39 cellular contexts compared by ENCODE assay signal in the genomic region with DNA sequence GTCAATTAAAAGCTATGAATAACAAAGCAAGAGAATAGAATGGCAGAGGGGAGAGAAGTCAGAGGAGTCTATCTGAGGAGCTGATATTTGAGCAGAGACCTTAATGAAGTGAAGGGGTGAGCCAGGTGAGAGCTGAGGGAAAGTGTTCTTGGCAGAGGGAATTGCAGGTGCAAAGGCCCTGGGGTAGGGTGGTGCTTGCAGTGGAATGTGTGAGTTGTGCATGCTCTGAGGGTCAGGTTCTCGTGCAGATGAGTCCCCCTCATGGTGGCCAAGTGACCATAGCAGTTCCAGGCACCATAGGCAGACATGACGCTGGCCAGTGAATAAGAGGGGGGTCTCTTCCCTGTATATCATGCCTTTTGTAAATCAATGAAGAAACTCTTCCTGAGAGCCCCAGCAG. TPM values are rescaled to one million over a fixed set of nuclear protein-coding genes. Genes with fewer than 3 reads are reported as not detected.
"Had no signal": no experiment of that assay in that cellular context is flagged by ENCODE, and none has a peak within 500 bp of the region (broad histone marks: within the 10 kb centered on the region; RNA-seq: fewer than 3 reads in every experiment).

No MANE protein-coding gene starts in this region.

- H3K4me1 ChIP-seq: adrenal gland, body of pancreas, gastrocnemius medialis, heart left ventricle had no signal

- H3K36me3 ChIP-seq: adrenal gland, gastrocnemius medialis, heart left ventricle, WERI-Rb-1 had no signal

- H3K27me3 Mint-ChIP-seq: activated CD4-positive, alpha-beta T cell treated with anti-CD3 and anti-CD28 coated beads, Interleukin-2, amount 10 ng/mL, durations not matched to agents 24 days and 14 days had no signal

- H3K4me1 Mint-ChIP-seq: activated CD4-positive, alpha-beta T cell treated with anti-CD3 and anti-CD28 coated beads for 36 hours; activated CD4-positive, alpha-beta T cell treated with anti-CD3 and anti-CD28 coated beads, Interleukin-2, amount 10 ng/mL, durations not matched to agents 24 days and 14 days; activated CD8-positive, alpha-beta memory T cell treated with anti-CD3 and anti-CD28 coated beads, Interleukin-2, amount 10 ng/mL, durations not matched to agents 7 days and 5 days; activated naive CD4-positive, alpha-beta T cell treated with anti-CD3 and anti-CD28 coated beads, Interleukin-2, amount 50 U/mL, for 24 hours; activated naive CD8-positive, alpha-beta T cell treated with anti-CD3 and anti-CD28 coated beads for 36 hours; activated naive CD8-positive, alpha-beta T cell treated with anti-CD3 and anti-CD28 coated beads, Interleukin-2, amount 50 U/mL, for 24 hours; central memory CD8-positive, alpha-beta T cell; T-helper 17 cell had no signal

- H3K27ac ChIP-seq: adrenal gland, body of pancreas, coronary artery, dorsolateral prefrontal cortex, gastrocnemius medialis, heart left ventricle, WERI-Rb-1 had no signal

- H3K9me3 Mint-ChIP-seq: activated CD4-positive, alpha-beta memory T cell treated with anti-CD3 and anti-CD28 coated beads for 36 hours; activated CD4-positive, alpha-beta T cell treated with anti-CD3 and anti-CD28 coated beads, Interleukin-2, amount 10 ng/mL, durations not matched to agents 24 days and 14 days; activated naive CD4-positive, alpha-beta T cell treated with anti-CD3 and anti-CD28 coated beads for 36 hours; activated naive CD8-positive, alpha-beta T cell treated with anti-CD3 and anti-CD28 coated beads, Interleukin-2, amount 50 U/mL, for 24 hours; activated T-helper 1 cell treated with anti-CD3 and anti-CD28 coated beads, Interleukin-12 subunit alpha, Interleukin-12 subunit beta, Interleukin-2, Interleukin-4 antibody, amounts not matched to agents 30 ng/mL and 10 ng/mL and 1 ng/mL, durations not matched to agents 14 hours and 24 hours and 36 hours; activated T-helper 2 cell treated with anti-CD3 and anti-CD28 coated beads, Interferon-gamma antibody, Interleukin-2, Interleukin-4, amounts not matched to agents 10 μg/mL and 5 μg/mL and 100 μg/mL, durations not matched to agents 14 hours and 24 hours and 36 hours; central memory CD8-positive, alpha-beta T cell; dendritic cell treated with granulocyte-macrophage colony-stimulating factor and Interleukin-4, amounts not matched to agents 40 ng/mL and 50 ng/mL, for 4 days; endodermal cell; T-helper 2 cell treated with Interferon-gamma antibody and Interleukin-4, amounts not matched to agents 5 μg/mL and 100 μg/mL, for 36 hours had no signal

- H3K9me3 ChIP-seq: adrenal gland, body of pancreas, gastrocnemius medialis had no signal

- DNase-seq: activated CD4-positive, alpha-beta memory T cell treated with anti-CD3 and anti-CD28 coated beads for 36 hours; activated CD4-positive, alpha-beta T cell treated with anti-CD3 and anti-CD28 coated beads for 36 hours; activated CD4-positive, alpha-beta T cell treated with anti-CD3 and anti-CD28 coated beads, Interleukin-2, amount 10 ng/mL, durations not matched to agents 24 days and 14 days; activated CD4-positive, CD25-positive, alpha-beta regulatory T cell; activated CD4-positive, CD25-positive, alpha-beta regulatory T cell treated with anti-CD3 and anti-CD28 coated beads, Interleukin-2, amount 50 U/mL, for 72 hours; activated CD8-positive, alpha-beta memory T cell treated with anti-CD3 and anti-CD28 coated beads, Interleukin-2, amount 10 ng/mL, durations not matched to agents 7 days and 5 days; activated CD8-positive, alpha-beta memory T cell treated with anti-CD3 and anti-CD28 coated beads, Interleukin-2, amount 50 U/mL, for 4 hours; activated CD8-positive, alpha-beta T cell treated with anti-CD3 and anti-CD28 coated beads, Interleukin-2, amount 10 ng/mL, durations not matched to agents 7 days and 5 days; activated effector memory CD4-positive, alpha-beta T cell treated with anti-CD3 and anti-CD28 coated beads, Interleukin-2, amount 50 U/mL, for 16 hours; activated naive CD4-positive, alpha-beta T cell treated with anti-CD3 and anti-CD28 coated beads for 36 hours; activated naive CD8-positive, alpha-beta T cell treated with anti-CD3 and anti-CD28 coated beads for 36 hours; activated naive CD8-positive, alpha-beta T cell treated with anti-CD3 and anti-CD28 coated beads, Interleukin-2, amount 50 U/mL, for 24 hours; activated T-cell treated with anti-CD3 and anti-CD28 coated beads, Interleukin-2, amount 50 U/mL, for 1 hour; activated T-cell treated with anti-CD3 and anti-CD28 coated beads, Interleukin-2, amount 50 U/mL, for 48 hours; adrenal gland; amygdala; aorta; body of pancreas; dorsolateral prefrontal cortex; effector memory CD4-positive, alpha-beta T cell; endodermal cell; foreskin fibroblast; gastrocnemius medialis; glutamatergic neuron; heart left ventricle; T-helper 1 cell; T-helper 17 cell; T1000; WERI-Rb-1 had no signal

- H3K4me3 Mint-ChIP-seq: activated CD4-positive, alpha-beta memory T cell treated with anti-CD3 and anti-CD28 coated beads for 36 hours; activated CD4-positive, alpha-beta T cell treated with anti-CD3 and anti-CD28 coated beads for 36 hours; activated CD4-positive, alpha-beta T cell treated with anti-CD3 and anti-CD28 coated beads, Interleukin-2, amount 10 ng/mL, durations not matched to agents 24 days and 14 days; activated CD8-positive, alpha-beta memory T cell treated with anti-CD3 and anti-CD28 coated beads, Interleukin-2, amount 10 ng/mL, durations not matched to agents 7 days and 5 days; activated CD8-positive, alpha-beta T cell treated with anti-CD3 and anti-CD28 coated beads, Interleukin-2, amount 10 ng/mL, durations not matched to agents 7 days and 5 days; activated naive CD4-positive, alpha-beta T cell treated with anti-CD3 and anti-CD28 coated beads for 36 hours; activated naive CD4-positive, alpha-beta T cell treated with anti-CD3 and anti-CD28 coated beads, Interleukin-2, amount 50 U/mL, for 24 hours; activated naive CD8-positive, alpha-beta T cell treated with anti-CD3 and anti-CD28 coated beads for 36 hours; activated naive CD8-positive, alpha-beta T cell treated with anti-CD3 and anti-CD28 coated beads, Interleukin-2, amount 50 U/mL, for 24 hours; activated T-helper 1 cell treated with anti-CD3 and anti-CD28 coated beads, Interleukin-12 subunit alpha, Interleukin-12 subunit beta, Interleukin-2, Interleukin-4 antibody, amounts not matched to agents 30 ng/mL and 10 ng/mL and 1 ng/mL, durations not matched to agents 14 hours and 24 hours and 36 hours; central memory CD8-positive, alpha-beta T cell; dendritic cell treated with granulocyte-macrophage colony-stimulating factor and Interleukin-4, amounts not matched to agents 40 ng/mL and 50 ng/mL, for 4 days; endodermal cell; T-helper 17 cell; T-helper 2 cell treated with Interferon-gamma antibody and Interleukin-4, amounts not matched to agents 5 μg/mL and 100 μg/mL, for 36 hours had no signal

- ATAC-seq: activated CD4-positive, alpha-beta T cell treated with anti-CD3 and anti-CD28 coated beads for 36 hours; activated CD8-positive, alpha-beta memory T cell treated with anti-CD3 and anti-CD28 coated beads, Interleukin-2, amount 10 ng/mL, durations not matched to agents 7 days and 5 days; activated CD8-positive, alpha-beta T cell treated with anti-CD3 and anti-CD28 coated beads, Interleukin-2, amount 10 ng/mL, durations not matched to agents 7 days and 5 days; activated naive CD8-positive, alpha-beta T cell treated with anti-CD3 and anti-CD28 coated beads, Interleukin-2, amount 50 U/mL, for 24 hours; body of pancreas; esophagus mucosa; gastrocnemius medialis; heart left ventricle; T-helper 17 cell had no signal

- H3K27ac Mint-ChIP-seq: activated CD4-positive, alpha-beta memory T cell treated with anti-CD3 and anti-CD28 coated beads for 36 hours; activated CD4-positive, alpha-beta T cell treated with anti-CD3 and anti-CD28 coated beads for 36 hours; activated CD4-positive, alpha-beta T cell treated with anti-CD3 and anti-CD28 coated beads, Interleukin-2, amount 10 ng/mL, durations not matched to agents 24 days and 14 days; activated CD8-positive, alpha-beta memory T cell treated with anti-CD3 and anti-CD28 coated beads, Interleukin-2, amount 10 ng/mL, durations not matched to agents 7 days and 5 days; activated CD8-positive, alpha-beta T cell treated with anti-CD3 and anti-CD28 coated beads, Interleukin-2, amount 10 ng/mL, durations not matched to agents 7 days and 5 days; activated naive CD4-positive, alpha-beta T cell treated with anti-CD3 and anti-CD28 coated beads for 36 hours; activated naive CD4-positive, alpha-beta T cell treated with anti-CD3 and anti-CD28 coated beads, Interleukin-2, amount 50 U/mL, for 24 hours; activated naive CD8-positive, alpha-beta T cell treated with anti-CD3 and anti-CD28 coated beads for 36 hours; activated naive CD8-positive, alpha-beta T cell treated with anti-CD3 and anti-CD28 coated beads, Interleukin-2, amount 50 U/mL, for 24 hours; activated T-helper 1 cell treated with anti-CD3 and anti-CD28 coated beads, Interleukin-12 subunit alpha, Interleukin-12 subunit beta, Interleukin-2, Interleukin-4 antibody, amounts not matched to agents 30 ng/mL and 10 ng/mL and 1 ng/mL, durations not matched to agents 14 hours and 24 hours and 36 hours; activated T-helper 2 cell treated with anti-CD3 and anti-CD28 coated beads, Interferon-gamma antibody, Interleukin-2, Interleukin-4, amounts not matched to agents 10 μg/mL and 5 μg/mL and 100 μg/mL, durations not matched to agents 14 hours and 24 hours and 36 hours; dendritic cell treated with granulocyte-macrophage colony-stimulating factor and Interleukin-4, amounts not matched to agents 40 ng/mL and 50 ng/mL, for 4 days; endodermal cell; T-helper 17 cell; T-helper 2 cell treated with Interferon-gamma antibody and Interleukin-4, amounts not matched to agents 5 μg/mL and 100 μg/mL, for 36 hours had no signal

- H3K4me3 ChIP-seq: adrenal gland, body of pancreas, coronary artery, dorsolateral prefrontal cortex, gastrocnemius medialis, heart left ventricle had no signal

- H3K27me3 ChIP-seq: adrenal gland, body of pancreas, gastrocnemius medialis, heart left ventricle had no signal

- H3K36me3 Mint-ChIP-seq: activated CD4-positive, alpha-beta memory T cell treated with anti-CD3 and anti-CD28 coated beads for 36 hours; activated CD8-positive, alpha-beta memory T cell treated with anti-CD3 and anti-CD28 coated beads, Interleukin-2, amount 10 ng/mL, durations not matched to agents 7 days and 5 days; activated naive CD4-positive, alpha-beta T cell treated with anti-CD3 and anti-CD28 coated beads, Interleukin-2, amount 50 U/mL, for 24 hours; activated naive CD8-positive, alpha-beta T cell treated with anti-CD3 and anti-CD28 coated beads for 36 hours had no signal

RNA-seq across cellular contexts. Expression of gene ALX4, which starts 58.9 kb away (rescaled TPM):
- total RNA-seq: activated CD4-positive, alpha-beta memory T cell treated with anti-CD3 and anti-CD28 coated beads for 36 hours; activated CD4-positive, alpha-beta T cell treated with anti-CD3 and anti-CD28 coated beads for 36 hours; activated CD4-positive, alpha-beta T cell treated with anti-CD3 and anti-CD28 coated beads, Interleukin-2, amount 10 ng/mL, durations not matched to agents 24 days and 14 days; activated CD8-positive, alpha-beta memory T cell treated with anti-CD3 and anti-CD28 coated beads for 36 hours; activated CD8-positive, alpha-beta memory T cell treated with anti-CD3 and anti-CD28 coated beads, Interleukin-2, amount 10 ng/mL, durations not matched to agents 7 days and 5 days; activated CD8-positive, alpha-beta T cell treated with anti-CD3 and anti-CD28 coated beads, Interleukin-2, amount 10 ng/mL, durations not matched to agents 7 days and 5 days; activated naive CD4-positive, alpha-beta T cell treated with anti-CD3 and anti-CD28 coated beads for 36 hours; activated naive CD8-positive, alpha-beta T cell treated with anti-CD3 and anti-CD28 coated beads for 36 hours; activated T-helper 1 cell treated with anti-CD3 and anti-CD28 coated beads, Interleukin-12 subunit alpha, Interleukin-12 subunit beta, Interleukin-2, Interleukin-4 antibody, amounts not matched to agents 30 ng/mL and 10 ng/mL and 1 ng/mL, durations not matched to agents 14 hours and 24 hours and 36 hours; activated T-helper 2 cell treated with anti-CD3 and anti-CD28 coated beads, Interferon-gamma antibody, Interleukin-2, Interleukin-4, amounts not matched to agents 10 μg/mL and 5 μg/mL and 100 μg/mL, durations not matched to agents 14 hours and 24 hours and 36 hours; adrenal gland; body of pancreas; endodermal cell; epithelial cell of proximal tubule; esophagus mucosa; T-helper 17 cell had no signal
